ENCODE assay signal across 8 cellular contexts in the genomic region with DNA sequence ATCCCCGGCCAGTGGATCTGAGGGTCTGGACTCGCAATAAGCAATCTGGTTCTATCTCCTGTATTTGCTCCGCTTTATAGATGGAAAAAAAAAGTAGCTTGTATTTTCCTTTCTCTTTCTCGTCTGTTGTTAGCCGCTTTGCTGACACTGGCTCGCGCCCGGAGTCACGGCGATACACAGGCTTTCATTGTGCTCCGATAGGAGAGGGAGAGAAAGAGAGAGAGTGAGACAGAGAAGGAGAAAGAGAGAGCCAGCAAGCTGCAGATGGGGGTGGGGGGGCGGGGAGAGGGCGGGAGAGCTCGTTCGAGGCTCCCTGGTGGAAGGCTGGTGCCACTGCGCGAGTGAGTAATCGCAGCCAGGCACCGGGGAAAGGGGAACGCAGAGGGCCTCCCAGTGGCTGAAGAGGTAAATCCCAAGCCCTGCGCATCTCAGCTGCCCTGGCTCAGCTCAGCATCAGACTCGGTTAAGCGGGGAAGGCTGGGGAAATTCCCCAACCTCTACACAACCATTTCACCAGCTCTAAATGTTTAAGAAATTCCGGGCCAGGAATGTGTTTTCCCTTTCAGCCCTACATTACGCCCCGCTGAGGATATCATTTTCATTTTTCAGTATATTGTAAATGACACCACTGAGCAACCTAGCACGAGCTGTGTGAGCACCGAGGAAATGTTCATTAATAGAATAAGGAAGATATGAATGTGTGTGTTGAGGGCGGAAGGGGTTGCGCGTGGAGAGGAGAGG. TPM values are rescaled to one million over a fixed set of nuclear protein-coding genes. Genes with fewer than 3 reads are reported as not detected.
A peak's percentile ranks its signal among the peaks of the same experiment; 100 is the strongest.
DNase-seq lines count a peak whose midpoint lies in the region; ATAC-seq and TF ChIP-seq lines count a peak whose summit lies in the region.

A gene (minus strand): TSS at position 225 of the 741 bp plus-strand sequence. CDS start 1,300 bp downstream, outside the sequence.

- peak; percentile 50; the same call in 1 of the 2 replicates for TF ChIP-seq CTCF in WTC11 (IDR thresholded peaks at IDR 0.05)
- TF ChIP-seq CTCF in cardiac fibroblast (IDR thresholded peaks at IDR 0.05; ENCODE audit: low read depth, low read length) = peak; percentile 89

- no peaks in the 10 kb centered on the region for H3K27me3 Mint-ChIP-seq in WTC11 (ENCODE audit: low read depth)
- H3K27me3 Mint-ChIP-seq in immature natural killer cell (ENCODE audit: low read depth in 3 of 3) = peaks cover 0 to 5% (median 4%) of the 10 kb centered on the region in 3 donors

- H3K36me3 Mint-ChIP-seq in WTC11 (no peaks in the 10 kb centered on the region), immature natural killer cell (no peaks in the 10 kb centered on the region)

- H3K4me1 Mint-ChIP-seq in WTC11 (peaks cover 45% of the 10 kb centered on the region), immature natural killer cell (peaks cover 47 to 55% of the 10 kb centered on the region in 2 donors)

- peak within 1 kb of the TSS; percentile 80; the same call in 1 of the 2 replicates for H3K27ac Mint-ChIP-seq in WTC11
- H3K27ac Mint-ChIP-seq in immature natural killer cell = peak within 1 kb of the TSS; percentile 27 to 96 (median 64)

- H3K4me3 Mint-ChIP-seq in WTC11 (peak within 1 kb of the TSS; percentile 94), immature natural killer cell (peak within 1 kb of the TSS; percentile 89 to 100 (median 94))

- peak; percentile 78 for ATAC-seq in GM18868 (IDR thresholded peaks at IDR 0.05; ENCODE audit: unreplicated experiment)
- ATAC-seq in HG03135 (IDR thresholded peaks at IDR 0.05; ENCODE audit: unreplicated experiment) = peak; percentile 83
- ATAC-seq in WTC11 = peak; percentile 97

- POLR2A ChIA-PET in WTC11 (lab: Charles Lee) = interaction anchor here (0.6 to 1.3 kb wide), 6 partner anchors 11 to 553 kb away, joined by 3 to 13 read pairs (median 4); a partner anchor contains a TSS

- peak within 1 kb of the TSS; percentile 65 to 66 for H3K4me3 ChIP-seq in cardiac fibroblast (replicated peaks in 1 of 2; ENCODE audit: low read depth in 2 of 2, low read length in 2 of 2)

- in situ Hi-C loops in ACHN (cut with HindIII; ENCODE audit: low pct_ligation_motif_present, low pct_unique_long_range_greater_than_20kb, low sequenced_read_pairs) = no loop called here

- peak; percentile 91 for DNase-seq in ACHN
- DNase-seq in NCI-H2227 (lab: John Stamatoyannopoulos, UW; ENCODE audit: unreplicated experiment) = peak; percentile 91
- peak; percentile 94 for DNase-seq in WTC11 (ENCODE audit: low spot score)
- peak; percentile 96 to 97 for DNase-seq in cardiac fibroblast (ENCODE audit: low read depth in 2 of 2)
- DNase-seq in immature natural killer cell = peak; percentile 80 to 83 (median 82)
- peak; percentile 74 for DNase-seq in smooth muscle cell of the brain vasculature (ENCODE audit: low read depth, low spot score)

- H3K9me3 Mint-ChIP-seq in WTC11 = peaks cover under 1% of the 10 kb centered on the region
- H3K9me3 Mint-ChIP-seq in immature natural killer cell = no peaks in the 10 kb centered on the region

- CTCF ChIA-PET in WTC11 (lab: Charles Lee) = interaction anchor here (0.6 to 5.2 kb wide), 103 partner anchors 8 to 1629 kb away, joined by 3 to 107 read pairs (median 5); a partner anchor contains a TSS

TF ChIP-seq in WTC11, 78 proteins besides CTCF, POLR2A, EP300 and RAD21:
- TF ChIP-seq ELF4 (CRISPR knock-in tag; IDR thresholded peaks at IDR 0.05; ENCODE audit: low read depth) (no peak), ETV6 (CRISPR knock-in tag; IDR thresholded peaks at IDR 0.05) (peak; percentile 17; the same call in 1 of the 2 replicates), SP1 (CRISPR knock-in tag; conservative IDR thresholded peaks at IDR 0.05) (peak; percentile 53; the same call in 1 of the 2 replicates)

RNA-seq across cellular contexts. Expression of the gene that starts here (rescaled TPM):
- 5.1 to 8.1 TPM (median 5.2 TPM) in 3 replicates for total RNA-seq in WTC11 (2021)
- 1 to 10 TPM in 2 of 3 donors, under 1 TPM in 1; 0.26 to 4.5 (median 1.1) TPM for polyA plus RNA-seq in immature natural killer cell

Comparison
In these comparisons a context has a peak if more than half of its experiments do, and no peak if none do; other contexts are left out.
1. Peak in every context shown above with its lines: DNase-seq, ATAC-seq and H3K4me3 ChIP-seq.